9 cellular contexts compared by ENCODE assay signal in genomic region chr1:65255088-65256050, GRCh38. TPM values are rescaled to one million over a fixed set of nuclear protein-coding genes. Genes with fewer than 3 reads are reported as not detected.
DNase-seq lines count a peak whose midpoint lies in the region; ATAC-seq, FAIRE-seq and TF ChIP-seq lines count a peak whose summit lies in the region.
"Had no signal": no experiment of that assay in that cellular context is flagged by ENCODE, and none has a peak within 500 bp of the region (broad histone marks: within the 10 kb centered on the region; RNA-seq: fewer than 3 reads in every experiment).

No MANE protein-coding gene starts in this region.

- POLR2A ChIA-PET in activated CD8-positive, alpha-beta T cell treated with anti-CD3 and anti-CD28 coated beads for 36 hours (lab: Charles Lee): interaction anchor here (1.0 to 1.6 kb wide), 2 partner anchors 8 to 12 kb away, joined by 3 read pairs; no protein-coding TSS in a partner anchor

- no peaks in the 10 kb centered on the region for H3K9me3 Mint-ChIP-seq in activated CD8-positive, alpha-beta T cell treated with anti-CD3 and anti-CD28 coated beads for 36 hours

- H4K20me1 ChIP-seq in osteoblast (ENCODE audit: insufficient read depth, low read length): no peaks in the 10 kb centered on the region

- H3K4me2 ChIP-seq in osteoblast (ENCODE audit: insufficient read depth, low read length): peak overlapping the region; percentile 99

- H3K36me3 Mint-ChIP-seq in activated CD8-positive, alpha-beta T cell treated with anti-CD3 and anti-CD28 coated beads for 36 hours (ENCODE audit: low read depth): no peaks in the 10 kb centered on the region

- H3K4me3 ChIP-seq in osteoblast (ENCODE audit: insufficient read depth, low read length): peak overlapping the region; percentile 85

- no peaks in the 10 kb centered on the region for H3K36me3 ChIP-seq in osteoblast (ENCODE audit: insufficient read depth, low read length)
- H3K36me3 ChIP-seq: SJSA1 had no signal

- peaks cover 14% of the 10 kb centered on the region for H3K4me1 ChIP-seq in osteoblast (ENCODE audit: insufficient read depth, low read length)

- no peak overlapping the region for H3K27ac Mint-ChIP-seq in activated CD8-positive, alpha-beta T cell treated with anti-CD3 and anti-CD28 coated beads for 36 hours

- ATAC-seq in activated CD8-positive, alpha-beta T cell treated with anti-CD3 and anti-CD28 coated beads for 36 hours: no peak

- H2AFZ ChIP-seq in osteoblast (ENCODE audit: low read length): peak overlapping the region; percentile 92

- H3K79me2 ChIP-seq in osteoblast (ENCODE audit: insufficient read depth, low read length): peaks cover 9% of the 10 kb centered on the region

- H3K27ac ChIP-seq in osteoblast (ENCODE audit: low read depth, low read length): no peak overlapping the region
- H3K27ac ChIP-seq: SJSA1 had no signal

- no peak for TF ChIP-seq CTCF in activated CD8-positive, alpha-beta T cell treated with anti-CD3 and anti-CD28 coated beads for 36 hours (IDR thresholded peaks at IDR 0.05)
- no peak for TF ChIP-seq CTCF in osteoblast (IDR thresholded peaks at IDR 0.05; ENCODE audit: extremely low read depth, low read depth, low read length)
- TF ChIP-seq CTCF in D721Med (IDR thresholded peaks at IDR 0.05; ENCODE audit: insufficient read depth, missing control alignments): no peak

- H3K27me3 Mint-ChIP-seq in activated CD8-positive, alpha-beta T cell treated with anti-CD3 and anti-CD28 coated beads for 36 hours: peaks cover 13% of the 10 kb centered on the region

- no peaks in the 10 kb centered on the region for H3K9me3 ChIP-seq in osteoblast (ENCODE audit: low read depth, low read length)
- H3K9me3 ChIP-seq: SJSA1 had no signal

- peak overlapping the region; percentile 78 for H3K4me3 Mint-ChIP-seq in activated CD8-positive, alpha-beta T cell treated with anti-CD3 and anti-CD28 coated beads for 36 hours

- FAIRE-seq in D721Med (lab: Jason Lieb, UNC): no peak

- DNase-seq in DMS114 treated with DMSO at 0.1 percent for 48 hours (lab: John Stamatoyannopoulos, UW; ENCODE audit: unreplicated experiment): peak; percentile 33
- DNase-seq in HK-2 (ENCODE audit: unreplicated experiment): peak; percentile 57
- DNase-seq in activated CD8-positive, alpha-beta T cell treated with anti-CD3 and anti-CD28 coated beads for 36 hours: no peak
- DNase-seq in head of caudate nucleus: peak in 39 of 42 donors; percentile 21 to 82 (median 50)
- DNase-seq in osteoblast (ENCODE audit: insufficient read length, low spot score, missing footprints): peak; percentile 82
- no peak for DNase-seq in stimulated activated CD4-positive, alpha-beta T cell treated with anti-CD3 and anti-CD28 coated beads, Interleukin-4, amount 100 ng/mL, for 4 hours
- DNase-seq in stimulated activated CD4-positive, alpha-beta T cell treated with anti-CD3 and anti-CD28 coated beads, Interleukin-2, amount 100 ng/mL, for 48 hours: no peak
- no peak for DNase-seq in D721Med (ENCODE audit: insufficient read length, low spot score)

- H3K27me3 ChIP-seq in osteoblast (ENCODE audit: insufficient read depth, low read length): no peaks in the 10 kb centered on the region

- CTCF ChIA-PET in activated CD8-positive, alpha-beta T cell treated with anti-CD3 and anti-CD28 coated beads for 36 hours (lab: Charles Lee): interaction anchor here (1.2 to 1.4 kb wide), 5 partner anchors 12 to 433 kb away, joined by 3 to 8 read pairs (median 5); no protein-coding TSS in a partner anchor

- intact Hi-C loops in activated CD8-positive, alpha-beta T cell treated with anti-CD3 and anti-CD28 coated beads for 36 hours (cut with micrococcal nuclease): no loop called here
- intact Hi-C loops in head of caudate nucleus (cut with DNase I): loop anchor here (10.0 kb wide), 1 partner anchor 59 kb away; no protein-coding TSS in a partner anchor

- peaks cover 26% of the 10 kb centered on the region for H3K4me1 Mint-ChIP-seq in activated CD8-positive, alpha-beta T cell treated with anti-CD3 and anti-CD28 coated beads for 36 hours (ENCODE audit: low read depth)

RNA-seq across cellular contexts. Expression of gene DNAJC6, which starts 54.0 kb away (rescaled TPM):
- total RNA-seq in activated CD8-positive, alpha-beta T cell treated with anti-CD3 and anti-CD28 coated beads for 36 hours: 1 to 10 TPM; 2.1 to 2.2 TPM
- 10.5 and 11.8 TPM in 2 replicates for total RNA-seq in osteoblast

Comparison
In these comparisons a context has a peak if more than half of its experiments do, and no peak if none do; other contexts are left out.
1. DNase-seq: peak in DMS114 treated with DMSO at 0.1 percent for 48 hours (single experiment), HK-2 (single experiment), head of caudate nucleus (39 of 42) and osteoblast (single experiment); none in activated CD8-positive, alpha-beta T cell treated with anti-CD3 and anti-CD28 coated beads for 36 hours (single experiment), stimulated activated CD4-positive, alpha-beta T cell treated with anti-CD3 and anti-CD28 coated beads, Interleukin-4, amount 100 ng/mL, for 4 hours (0 of 2), stimulated activated CD4-positive, alpha-beta T cell treated with anti-CD3 and anti-CD28 coated beads, Interleukin-2, amount 100 ng/mL, for 48 hours (0 of 2) and D721Med (single experiment).